9 cellular contexts compared by ENCODE assay signal in genomic region chr20:38123021-38123587, GRCh38. TPM values are rescaled to one million over a fixed set of nuclear protein-coding genes. Genes with fewer than 3 reads are reported as not detected.
DNase-seq lines count a peak whose midpoint lies in the region; ATAC-seq and FAIRE-seq lines count a peak whose summit lies in the region.
"Had no signal": no experiment of that assay in that cellular context is flagged by ENCODE, and none has a peak within 500 bp of the region (broad histone marks: within the 10 kb centered on the region; RNA-seq: fewer than 3 reads in every experiment).

No MANE protein-coding gene starts in this region.

- H3K9me3 ChIP-seq in right cardiac atrium (ENCODE audit: control insufficient read depth, low read length): no peaks in the 10 kb centered on the region

- POLR2A ChIA-PET in activated CD4-positive, alpha-beta T cell treated with anti-CD3 and anti-CD28 coated beads, Interleukin-2, amount 10 ng/mL, durations not matched to agents 7 days and 5 days (lab: Charles Lee): no interaction called here

- peak overlapping the region; percentile 45 for H3K27ac ChIP-seq in right cardiac atrium (ENCODE audit: low read length)

- CTCF ChIA-PET in activated CD4-positive, alpha-beta T cell treated with anti-CD3 and anti-CD28 coated beads, Interleukin-2, amount 10 ng/mL, durations not matched to agents 7 days and 5 days (lab: Charles Lee): no interaction called here

- H3K27ac Mint-ChIP-seq in activated CD4-positive, alpha-beta T cell treated with anti-CD3 and anti-CD28 coated beads, Interleukin-2, amount 10 ng/mL, durations not matched to agents 7 days and 5 days: peak overlapping the region; percentile 51
- peak overlapping the region; percentile 70 for H3K27ac Mint-ChIP-seq in activated T-helper 1 cell treated with anti-CD3 and anti-CD28 coated beads, Interleukin-12 subunit alpha, Interleukin-12 subunit beta, Interleukin-2, Interleukin-4 antibody, amounts not matched to agents 30 ng/mL and 10 ng/mL and 1 ng/mL, durations not matched to agents 14 hours and 24 hours and 36 hours
- H3K27ac Mint-ChIP-seq in stimulated activated naive CD8-positive, alpha-beta T cell treated with anti-CD3 and anti-CD28 coated beads, Interleukin-15, amount 100 ng/mL, for 72 hours: peak overlapping the region; percentile 63 to 65
- H3K27ac Mint-ChIP-seq in natural killer cell treated with Interleukin-12 subunit alpha and Interleukin-12 subunit beta and Interleukin-15 and Interleukin-18, amount 100 ng/mL, for 72 hours: no peak overlapping the region

- 40% methylated on average over 4 of the region's 4 CpGs for WGBS in right cardiac atrium

- H3K4me1 ChIP-seq in right cardiac atrium (ENCODE audit: control insufficient read depth, insufficient read depth, low read length): peaks cover 11% of the 10 kb centered on the region

- no peaks in the 10 kb centered on the region for H3K36me3 Mint-ChIP-seq in activated CD4-positive, alpha-beta T cell treated with anti-CD3 and anti-CD28 coated beads, Interleukin-2, amount 10 ng/mL, durations not matched to agents 7 days and 5 days (ENCODE audit: low read depth)
- no peaks in the 10 kb centered on the region for H3K36me3 Mint-ChIP-seq in activated T-helper 1 cell treated with anti-CD3 and anti-CD28 coated beads, Interleukin-12 subunit alpha, Interleukin-12 subunit beta, Interleukin-2, Interleukin-4 antibody, amounts not matched to agents 30 ng/mL and 10 ng/mL and 1 ng/mL, durations not matched to agents 14 hours and 24 hours and 36 hours (ENCODE audit: low read depth)
- H3K36me3 Mint-ChIP-seq in natural killer cell treated with Interleukin-12 subunit alpha and Interleukin-12 subunit beta and Interleukin-15 and Interleukin-18, amount 100 ng/mL, for 72 hours: no peaks in the 10 kb centered on the region

- H3K9me3 Mint-ChIP-seq in activated CD4-positive, alpha-beta T cell treated with anti-CD3 and anti-CD28 coated beads, Interleukin-2, amount 10 ng/mL, durations not matched to agents 7 days and 5 days: no peaks in the 10 kb centered on the region
- H3K9me3 Mint-ChIP-seq in activated T-helper 1 cell treated with anti-CD3 and anti-CD28 coated beads, Interleukin-12 subunit alpha, Interleukin-12 subunit beta, Interleukin-2, Interleukin-4 antibody, amounts not matched to agents 30 ng/mL and 10 ng/mL and 1 ng/mL, durations not matched to agents 14 hours and 24 hours and 36 hours: no peaks in the 10 kb centered on the region
- no peaks in the 10 kb centered on the region for H3K9me3 Mint-ChIP-seq in stimulated activated naive CD8-positive, alpha-beta T cell treated with anti-CD3 and anti-CD28 coated beads, Interleukin-15, amount 100 ng/mL, for 72 hours
- H3K9me3 Mint-ChIP-seq in natural killer cell treated with Interleukin-12 subunit alpha and Interleukin-12 subunit beta and Interleukin-15 and Interleukin-18, amount 100 ng/mL, for 72 hours: no peaks in the 10 kb centered on the region

- no peak for ATAC-seq in right cardiac atrium
- ATAC-seq in stimulated activated naive CD8-positive, alpha-beta T cell treated with anti-CD3 and anti-CD28 coated beads, Interleukin-15, amount 100 ng/mL, for 72 hours: no peak
- ATAC-seq in natural killer cell treated with Interleukin-12 subunit alpha and Interleukin-12 subunit beta and Interleukin-15 and Interleukin-18, amount 100 ng/mL, for 72 hours: no peak

- H3K4me1 Mint-ChIP-seq in activated CD4-positive, alpha-beta T cell treated with anti-CD3 and anti-CD28 coated beads, Interleukin-2, amount 10 ng/mL, durations not matched to agents 7 days and 5 days: peaks cover 6% of the 10 kb centered on the region
- peaks cover 12% of the 10 kb centered on the region for H3K4me1 Mint-ChIP-seq in activated T-helper 1 cell treated with anti-CD3 and anti-CD28 coated beads, Interleukin-12 subunit alpha, Interleukin-12 subunit beta, Interleukin-2, Interleukin-4 antibody, amounts not matched to agents 30 ng/mL and 10 ng/mL and 1 ng/mL, durations not matched to agents 14 hours and 24 hours and 36 hours (ENCODE audit: low read depth)
- peaks cover 7% of the 10 kb centered on the region for H3K4me1 Mint-ChIP-seq in stimulated activated naive CD8-positive, alpha-beta T cell treated with anti-CD3 and anti-CD28 coated beads, Interleukin-15, amount 100 ng/mL, for 72 hours
- peaks cover 2 to 6% of the 10 kb centered on the region in 2 donors for H3K4me1 Mint-ChIP-seq in natural killer cell treated with Interleukin-12 subunit alpha and Interleukin-12 subunit beta and Interleukin-15 and Interleukin-18, amount 100 ng/mL, for 72 hours (ENCODE audit: low read depth in 2 of 2)

- no peak for FAIRE-seq in urothelium cell line (lab: Jason Lieb, UNC)

- no peaks in the 10 kb centered on the region for H3K27me3 ChIP-seq in right cardiac atrium (ENCODE audit: control insufficient read depth, insufficient read depth)

- peak; percentile 4 for DNase-seq in activated CD4-positive, alpha-beta T cell treated with anti-CD3 and anti-CD28 coated beads, Interleukin-2, amount 10 ng/mL, durations not matched to agents 7 days and 5 days
- DNase-seq in activated CD4-positive, alpha-beta T cell treated with anti-CD3 and anti-CD28 coated beads for 4 hours: no peak
- no peak for DNase-seq in activated T-helper 1 cell treated with anti-CD3 and anti-CD28 coated beads, Interleukin-12 subunit alpha, Interleukin-12 subunit beta, Interleukin-2, Interleukin-4 antibody, amounts not matched to agents 30 ng/mL and 10 ng/mL and 1 ng/mL, durations not matched to agents 14 hours and 24 hours and 36 hours (ENCODE audit: low spot score)
- DNase-seq in right cardiac atrium (peak in 1 of 3 donors; percentile 63), urothelium cell line (ENCODE audit: low spot score) (no peak), NCI-H146 (lab: John Stamatoyannopoulos, UW) (no peak)
- DNase-seq in stimulated activated naive CD8-positive, alpha-beta T cell treated with anti-CD3 and anti-CD28 coated beads, Interleukin-15, amount 100 ng/mL, for 72 hours: no peak
- DNase-seq in natural killer cell treated with Interleukin-12 subunit alpha and Interleukin-12 subunit beta and Interleukin-15 and Interleukin-18, amount 100 ng/mL, for 72 hours (ENCODE audit: low spot score): no peak
- DNase-seq: KG1 had no signal

- no peak overlapping the region for H3K4me3 ChIP-seq in right cardiac atrium (ENCODE audit: low read length)

- intact Hi-C loops in activated T-helper 1 cell treated with anti-CD3 and anti-CD28 coated beads, Interleukin-12 subunit alpha, Interleukin-12 subunit beta, Interleukin-2, Interleukin-4 antibody, amounts not matched to agents 30 ng/mL and 10 ng/mL and 1 ng/mL, durations not matched to agents 14 hours and 24 hours and 36 hours (cut with micrococcal nuclease): no loop called here
- intact Hi-C loops in right cardiac atrium (cut with DNase I): loop anchor here in 1 of 4 donors (10.0 kb wide), 1 partner anchor 48 kb away; no protein-coding TSS in a partner anchor

- H3K4me3 Mint-ChIP-seq in activated CD4-positive, alpha-beta T cell treated with anti-CD3 and anti-CD28 coated beads, Interleukin-2, amount 10 ng/mL, durations not matched to agents 7 days and 5 days: no peak overlapping the region
- H3K4me3 Mint-ChIP-seq in activated T-helper 1 cell treated with anti-CD3 and anti-CD28 coated beads, Interleukin-12 subunit alpha, Interleukin-12 subunit beta, Interleukin-2, Interleukin-4 antibody, amounts not matched to agents 30 ng/mL and 10 ng/mL and 1 ng/mL, durations not matched to agents 14 hours and 24 hours and 36 hours: peak overlapping the region; percentile 41
- H3K4me3 Mint-ChIP-seq in stimulated activated naive CD8-positive, alpha-beta T cell treated with anti-CD3 and anti-CD28 coated beads, Interleukin-15, amount 100 ng/mL, for 72 hours: no peak overlapping the region
- H3K4me3 Mint-ChIP-seq in natural killer cell treated with Interleukin-12 subunit alpha and Interleukin-12 subunit beta and Interleukin-15 and Interleukin-18, amount 100 ng/mL, for 72 hours: no peak overlapping the region

- H3K27me3 Mint-ChIP-seq in activated CD4-positive, alpha-beta T cell treated with anti-CD3 and anti-CD28 coated beads, Interleukin-2, amount 10 ng/mL, durations not matched to agents 7 days and 5 days: peaks cover 7% of the 10 kb centered on the region
- peaks cover 2% of the 10 kb centered on the region for H3K27me3 Mint-ChIP-seq in activated T-helper 1 cell treated with anti-CD3 and anti-CD28 coated beads, Interleukin-12 subunit alpha, Interleukin-12 subunit beta, Interleukin-2, Interleukin-4 antibody, amounts not matched to agents 30 ng/mL and 10 ng/mL and 1 ng/mL, durations not matched to agents 14 hours and 24 hours and 36 hours (ENCODE audit: insufficient read depth)
- H3K27me3 Mint-ChIP-seq in stimulated activated naive CD8-positive, alpha-beta T cell treated with anti-CD3 and anti-CD28 coated beads, Interleukin-15, amount 100 ng/mL, for 72 hours: no peaks in the 10 kb centered on the region
- no peaks in the 10 kb centered on the region for H3K27me3 Mint-ChIP-seq in natural killer cell treated with Interleukin-12 subunit alpha and Interleukin-12 subunit beta and Interleukin-15 and Interleukin-18, amount 100 ng/mL, for 72 hours

RNA-seq across cellular contexts. Expression of gene TGM2, which starts 42.0 kb away (rescaled TPM):
- under 1 TPM; 0.07 to 0.21 TPM for total RNA-seq in activated CD4-positive, alpha-beta T cell treated with anti-CD3 and anti-CD28 coated beads, Interleukin-2, amount 10 ng/mL, durations not matched to agents 7 days and 5 days
- total RNA-seq in activated T-helper 1 cell treated with anti-CD3 and anti-CD28 coated beads, Interleukin-12 subunit alpha, Interleukin-12 subunit beta, Interleukin-2, Interleukin-4 antibody, amounts not matched to agents 30 ng/mL and 10 ng/mL and 1 ng/mL, durations not matched to agents 14 hours and 24 hours and 36 hours: not detected in 2 replicates
- 1,000 to 10,000 TPM in 3 of 4 donors, 100 to 1,000 TPM in 1; 963 to 1,731 (median 1,257) TPM for total RNA-seq in right cardiac atrium
- 447 TPM for polyA plus RNA-seq in right cardiac atrium
- total RNA-seq in natural killer cell treated with Interleukin-12 subunit alpha and Interleukin-12 subunit beta and Interleukin-15 and Interleukin-18, amount 100 ng/mL, for 72 hours: 1 to 10 TPM in 1 of 2 donors, under 1 TPM in 1; 0.81 to 2.4 TPM

Comparison
In these comparisons a context has a peak if more than half of its experiments do, and no peak if none do; other contexts are left out.
1. H3K27ac Mint-ChIP-seq: peak in activated CD4-positive, alpha-beta T cell treated with anti-CD3 and anti-CD28 coated beads, Interleukin-2, amount 10 ng/mL, durations not matched to agents 7 days and 5 days (single experiment), activated T-helper 1 cell treated with anti-CD3 and anti-CD28 coated beads, Interleukin-12 subunit alpha, Interleukin-12 subunit beta, Interleukin-2, Interleukin-4 antibody, amounts not matched to agents 30 ng/mL and 10 ng/mL and 1 ng/mL, durations not matched to agents 14 hours and 24 hours and 36 hours (single experiment) and stimulated activated naive CD8-positive, alpha-beta T cell treated with anti-CD3 and anti-CD28 coated beads, Interleukin-15, amount 100 ng/mL, for 72 hours (2 of 2); none in natural killer cell treated with Interleukin-12 subunit alpha and Interleukin-12 subunit beta and Interleukin-15 and Interleukin-18, amount 100 ng/mL, for 72 hours (0 of 2).
2. RNA of gene TGM2, which starts 42.0 kb away (total RNA-seq): 963 to 1,731 TPM in right cardiac atrium; 0.81 to 2.4 TPM in natural killer cell treated with Interleukin-12 subunit alpha and Interleukin-12 subunit beta and Interleukin-15 and Interleukin-18, amount 100 ng/mL, for 72 hours, 0.07 to 0.21 TPM in activated CD4-positive, alpha-beta T cell treated with anti-CD3 and anti-CD28 coated beads, Interleukin-2, amount 10 ng/mL, durations not matched to agents 7 days and 5 days and not detected in activated T-helper 1 cell treated with anti-CD3 and anti-CD28 coated beads, Interleukin-12 subunit alpha, Interleukin-12 subunit beta, Interleukin-2, Interleukin-4 antibody, amounts not matched to agents 30 ng/mL and 10 ng/mL and 1 ng/mL, durations not matched to agents 14 hours and 24 hours and 36 hours; every median in the first group is over 100 times any median in the second.